In genomic region chr3:197959500-197959890, GRCh38 we compare ENCODE assay signal across 8 cellular contexts. TPM values are rescaled to one million over a fixed set of nuclear protein-coding genes. Genes with fewer than 3 reads are reported as not detected.
DNase-seq lines count a peak whose midpoint lies in the region; ATAC-seq and TF ChIP-seq lines count a peak whose summit lies in the region.

No MANE protein-coding gene starts in this region.

- TF ChIP-seq CTCF in DOHH2 (IDR thresholded peaks at IDR 0.05; ENCODE audit: low read depth, low read length, poor library complexity, severe bottlenecking), result no peak
- no peak for TF ChIP-seq CTCF in RWPE1 (conservative IDR thresholded peaks at IDR 0.05; ENCODE audit: low read depth)
- TF ChIP-seq CTCF in parathyroid adenoma (IDR thresholded peaks at IDR 0.05), result no peak

- no peaks in the 10 kb centered on the region for H4K20me1 ChIP-seq in DOHH2 (ENCODE audit: control insufficient read depth, insufficient read depth, low read depth, low read length)

- DNase-seq in RWPE1 (ENCODE audit: low spot score) (no peak), GF-D8 (lab: John Stamatoyannopoulos, UW) (no peak)
- DNase-seq in stimulated activated naive CD4-positive, alpha-beta T cell treated with Interleukin-2 at 50 U/mL for 16 hours (lab: John Stamatoyannopoulos, UW), result no peak

- peaks cover 14% of the 10 kb centered on the region for H3K79me2 ChIP-seq in DOHH2 (ENCODE audit: control insufficient read depth, low read length)
- H3K79me2 ChIP-seq in parathyroid adenoma, result no peaks in the 10 kb centered on the region

- H3K27ac ChIP-seq in DOHH2 (ENCODE audit: low read depth, low read length) (peak overlapping the region; percentile 19), RWPE1 (peak overlapping the region; percentile 77), esophagus (ENCODE audit: low read depth in 2 of 2, low read length in 1 of 2) (peak overlapping the region; percentile 74 to 87), parathyroid adenoma (peak overlapping the region; percentile 58)

- H3K4me2 ChIP-seq in DOHH2 (ENCODE audit: low read length) (peak overlapping the region; percentile 77), parathyroid adenoma (ENCODE audit: low read length) (peak overlapping the region; percentile 84)

- H3K9me2 ChIP-seq in DOHH2 (replicated peaks; ENCODE audit: control insufficient read depth, low read length), result no peaks in the 10 kb centered on the region

- peak overlapping the region; percentile 88 for H3K4me3 ChIP-seq in DOHH2 (ENCODE audit: low read length)
- peak overlapping the region; percentile 28 to 97 for H3K4me3 ChIP-seq in esophagus (ENCODE audit: low read depth in 1 of 2, low read length in 2 of 2)
- H3K4me3 ChIP-seq in parathyroid adenoma (ENCODE audit: low read depth, low read length), result peak overlapping the region; percentile 95

- H3K4me1 ChIP-seq in DOHH2 (ENCODE audit: control insufficient read depth, low read length) (peaks cover 36% of the 10 kb centered on the region), esophagus (ENCODE audit: control insufficient read depth in 2 of 2, insufficient read depth in 2 of 2, low read length in 1 of 2) (peaks cover 0 to 2% of the 10 kb centered on the region in 2 donors), parathyroid adenoma (peaks cover 7% of the 10 kb centered on the region)

- peaks cover 37% of the 10 kb centered on the region for H3K36me3 ChIP-seq in DOHH2 (ENCODE audit: control insufficient read depth, low read length)
- H3K36me3 ChIP-seq in esophagus (ENCODE audit: control insufficient read depth in 2 of 2, insufficient read depth in 2 of 2, low read length in 1 of 2), result peaks cover 2 to 6% of the 10 kb centered on the region in 2 donors
- no peaks in the 10 kb centered on the region for H3K36me3 ChIP-seq in parathyroid adenoma (ENCODE audit: control insufficient read depth, insufficient read depth, low read length)

- H2AFZ ChIP-seq in parathyroid adenoma, result peak overlapping the region; percentile 89

- H3F3A ChIP-seq in DOHH2 (ENCODE audit: control insufficient read depth, insufficient read depth), result peaks cover 44% of the 10 kb centered on the region

- no peak overlapping the region for H3K9ac ChIP-seq in parathyroid adenoma

- ATAC-seq in HG03175 (IDR thresholded peaks at IDR 0.05; ENCODE audit: unreplicated experiment) (no peak), HG03432 (IDR thresholded peaks at IDR 0.05; ENCODE audit: unreplicated experiment) (no peak)

- H3K9me3 ChIP-seq in DOHH2 (ENCODE audit: control insufficient read depth, insufficient read depth, low read length) (no peaks in the 10 kb centered on the region), esophagus (ENCODE audit: control insufficient read depth in 2 of 2, insufficient read depth in 1 of 2, low read depth in 1 of 2, low read length in 1 of 2) (no peaks in the 10 kb centered on the region), parathyroid adenoma (ENCODE audit: control insufficient read depth, low read length) (no peaks in the 10 kb centered on the region)

- POLR2A ChIA-PET in RWPE1 (lab: Yijun Ruan, JAX; ENCODE audit: low non-redundant PET), result no interaction called here

- CTCF ChIA-PET in RWPE1 (lab: Yijun Ruan, JAX), result no interaction called here

- no peaks in the 10 kb centered on the region for H3K27me3 ChIP-seq in DOHH2 (ENCODE audit: control insufficient read depth, low read length)
- no peaks in the 10 kb centered on the region for H3K27me3 ChIP-seq in esophagus (ENCODE audit: control insufficient read depth in 1 of 2, insufficient read depth in 2 of 2, low read length in 2 of 2)
- H3K27me3 ChIP-seq in parathyroid adenoma (ENCODE audit: control insufficient read depth, insufficient read depth, low read length), result no peaks in the 10 kb centered on the region

- WGBS in esophagus, 2 donors, result 41 to 45% methylated on average over 6 of the region's 6 CpGs

RNA-seq across cellular contexts. Expression of gene LMLN, which starts 0.5 kb away (rescaled TPM):
- 1 to 10 TPM; 1.3 to 2.4 TPM for polyA plus RNA-seq in esophagus

RNA-seq across cellular contexts. Expression of gene RPL35A, which starts 9.5 kb away (rescaled TPM):
- 1,000 to 10,000 TPM; 1,287 to 1,822 TPM for polyA plus RNA-seq in esophagus

Comparison
In these comparisons a context has a peak if more than half of its experiments do, and no peak if none do; other contexts are left out.
1. H3K27ac ChIP-seq: peak in every context shown above with its lines; median percentile 80 in esophagus; 77 in RWPE1; 58 in parathyroid adenoma; 19 in DOHH2.